Comparison of ENCODE assay signal across 1 cellular context in the genomic region with DNA sequence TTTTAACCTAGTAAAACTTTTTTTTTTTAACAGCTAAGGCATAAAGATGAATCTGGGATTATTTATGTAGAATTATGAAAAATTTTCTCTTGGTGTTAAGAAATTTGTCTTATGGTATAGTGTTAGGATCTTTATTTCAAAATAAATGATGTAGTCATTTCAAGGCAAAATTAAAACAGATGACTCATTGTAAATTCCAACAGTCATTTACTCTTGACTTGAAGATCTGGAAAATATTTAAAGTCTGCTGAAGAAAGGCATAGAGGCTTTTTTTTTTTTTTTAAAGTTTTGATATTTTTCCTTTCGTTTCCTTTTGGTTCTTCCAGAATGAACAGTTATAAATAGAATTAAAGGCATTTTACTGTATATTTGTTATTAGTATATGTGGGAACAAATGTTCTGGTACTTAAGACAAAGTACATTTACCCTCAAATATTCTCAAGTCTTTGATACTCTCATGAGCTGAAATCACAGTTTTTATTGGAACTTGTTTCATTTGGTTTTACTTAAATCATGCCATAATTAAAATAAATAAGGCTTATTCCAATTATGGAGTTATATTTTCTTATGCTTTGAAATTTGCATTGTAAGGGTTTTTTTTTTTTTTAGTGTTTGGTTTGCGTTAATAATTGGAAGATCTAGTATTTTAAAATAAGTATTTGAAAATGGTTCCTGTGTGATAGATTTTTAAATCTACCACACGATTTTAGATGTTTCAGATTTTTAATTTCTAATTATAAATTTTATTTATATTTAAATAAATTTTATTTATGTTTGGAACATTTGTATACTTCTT.
TF ChIP-seq lines count a peak whose summit lies in the region.

No MANE protein-coding gene starts in this region.

TF ChIP-seq in IMR-90, 13 proteins besides CTCF, POLR2A, EP300 and RAD21:
- TF ChIP-seq CEBPB (IDR thresholded peaks at IDR 0.05; ENCODE audit: low read depth, low read length) (no peak), RFX5 (IDR thresholded peaks at IDR 0.05; ENCODE audit: low read depth, low read length) (no peak), BHLHE40 (IDR thresholded peaks at IDR 0.05; ENCODE audit: low read depth, low read length) (no peak), FOS (IDR thresholded peaks at IDR 0.05; ENCODE audit: low read depth, low read length) (peak; percentile 65; the same call in 1 of the 2 replicates), SMC3 (IDR thresholded peaks at IDR 0.05; ENCODE audit: low read depth, low read length) (no peak), CHD1 (IDR thresholded peaks at IDR 0.05; ENCODE audit: low read depth, low read length) (no peak), MAZ (IDR thresholded peaks at IDR 0.05; ENCODE audit: borderline replicate concordance, low read depth, low read length) (no peak), RCOR1 (IDR thresholded peaks at IDR 0.05; ENCODE audit: insufficient replicate concordance, low read length) (no peak), NFE2L2 (IDR thresholded peaks at IDR 0.05; ENCODE audit: low read depth, low read length) (no peak), MAFK (IDR thresholded peaks at IDR 0.05; ENCODE audit: low read depth, low read length) (peak; percentile 67), MXI1 (IDR thresholded peaks at IDR 0.05; ENCODE audit: borderline replicate concordance, low read depth, low read length) (no peak)
- TF ChIP-seq, protein P1, sequence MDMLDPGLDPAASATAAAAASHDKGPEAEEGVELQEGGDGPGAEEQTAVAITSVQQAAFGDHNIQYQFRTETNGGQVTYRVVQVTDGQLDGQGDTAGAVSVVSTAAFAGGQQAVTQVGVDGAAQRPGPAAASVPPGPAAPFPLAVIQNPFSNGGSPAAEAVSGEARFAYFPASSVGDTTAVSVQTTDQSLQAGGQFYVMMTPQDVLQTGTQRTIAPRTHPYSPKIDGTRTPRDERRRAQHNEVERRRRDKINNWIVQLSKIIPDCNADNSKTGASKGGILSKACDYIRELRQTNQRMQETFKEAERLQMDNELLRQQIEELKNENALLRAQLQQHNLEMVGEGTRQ (IDR thresholded peaks at IDR 0.05; ENCODE audit: low read depth, low read length): no peak
- TF ChIP-seq, protein P2, sequence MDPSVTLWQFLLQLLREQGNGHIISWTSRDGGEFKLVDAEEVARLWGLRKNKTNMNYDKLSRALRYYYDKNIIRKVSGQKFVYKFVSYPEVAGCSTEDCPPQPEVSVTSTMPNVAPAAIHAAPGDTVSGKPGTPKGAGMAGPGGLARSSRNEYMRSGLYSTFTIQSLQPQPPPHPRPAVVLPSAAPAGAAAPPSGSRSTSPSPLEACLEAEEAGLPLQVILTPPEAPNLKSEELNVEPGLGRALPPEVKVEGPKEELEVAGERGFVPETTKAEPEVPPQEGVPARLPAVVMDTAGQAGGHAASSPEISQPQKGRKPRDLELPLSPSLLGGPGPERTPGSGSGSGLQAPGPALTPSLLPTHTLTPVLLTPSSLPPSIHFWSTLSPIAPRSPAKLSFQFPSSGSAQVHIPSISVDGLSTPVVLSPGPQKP (IDR thresholded peaks at IDR 0.05; ENCODE audit: borderline replicate concordance, low read depth, low read length): no peak
